1 cellular context compared by ENCODE assay signal in genomic region chr12:48682927-48683326, GRCh38.
TF ChIP-seq lines count a peak whose summit lies in the region.

No MANE protein-coding gene starts in this region.

TF ChIP-seq in WTC11, 78 proteins besides CTCF, POLR2A, EP300 and RAD21 (continued from another document):
- no peak for TF ChIP-seq ERG (CRISPR knock-in tag; IDR thresholded peaks at IDR 0.05)
- no peak for TF ChIP-seq USF1 (CRISPR knock-in tag; IDR thresholded peaks at IDR 0.05)
- TF ChIP-seq SOX15 (CRISPR knock-in tag; IDR thresholded peaks at IDR 0.05): no peak
- no peak for TF ChIP-seq NFYB (CRISPR knock-in tag; conservative IDR thresholded peaks at IDR 0.05; ENCODE audit: low read depth)
- no peak for TF ChIP-seq TCF7 (CRISPR knock-in tag; IDR thresholded peaks at IDR 0.05; ENCODE audit: low read depth)
- TF ChIP-seq SMAD3 (CRISPR knock-in tag; IDR thresholded peaks at IDR 0.05; ENCODE audit: borderline replicate concordance): no peak
- no peak for TF ChIP-seq HMGXB4 (CRISPR knock-in tag; IDR thresholded peaks at IDR 0.05)
TF ChIP-seq in WTC11: peak in this region for 0.
